ENCODE assay signal across 8 cellular contexts in genomic region chr5:177592905-177593304, GRCh38. TPM values are rescaled to one million over a fixed set of nuclear protein-coding genes. Genes with fewer than 3 reads are reported as not detected.
DNase-seq lines count a peak whose midpoint lies in the region; ATAC-seq, FAIRE-seq and TF ChIP-seq lines count a peak whose summit lies in the region.

No MANE protein-coding gene starts in this region.

- TF ChIP-seq RAD21 in K562 (CRISPR knock-in tag; conservative IDR thresholded peaks at IDR 0.05 in 1 of 2, IDR thresholded peaks at IDR 0.05 in 1 of 2): no peak

- no peak for TF ChIP-seq CTCF in K562 (IDR thresholded peaks at IDR 0.05 in 2 of 3, conservative IDR thresholded peaks at IDR 0.05 in 1 of 3; ENCODE audit: insufficient read depth in 2 of 3, low read depth in 1 of 3, low read length in 3 of 3)
- TF ChIP-seq CTCF in lung (IDR thresholded peaks at IDR 0.05; ENCODE audit: control extremely low read depth, extremely low read depth): no peak
- no peak for TF ChIP-seq CTCF in tibial nerve (IDR thresholded peaks at IDR 0.05)

- 51% methylated on average over 13 of the region's 13 CpGs for WGBS in K562 (ENCODE audit: insufficient coverage, low coverage, missing lambda C conversion rate)
- 81% methylated on average over 12 to 13 of the region's 13 CpGs for WGBS in lung, 2 donors
- 81 to 83% methylated on average over 13 of the region's 13 CpGs for WGBS in tibial nerve, 2 donors

- no TSS peak for BruUV-seq in K562 (replicated peaks; lab: Mats Ljungman, UMichigan)

- H3K4me2 ChIP-seq in K562 (ENCODE audit: insufficient read depth, low read length): peak overlapping the region; percentile 89

- no peak for ATAC-seq in K562
- ATAC-seq in lung (ENCODE audit: insufficient read depth, low FRiP score): no peak
- no peak for ATAC-seq in GM18505 (IDR thresholded peaks at IDR 0.05; ENCODE audit: unreplicated experiment)

- TF ChIP-seq EP300 in K562 (IDR thresholded peaks at IDR 0.05; ENCODE audit: low read length): no peak
- TF ChIP-seq EP300 in tibial nerve (IDR thresholded peaks at IDR 0.05): no peak

- no peak for FAIRE-seq in K562 (lab: Jason Lieb, UNC)

- H3K27me3 ChIP-seq in K562 (ENCODE audit: control insufficient read depth in 2 of 2, insufficient read depth in 2 of 2, low read length in 2 of 2) (no peaks in the 10 kb centered on the region), lung (ENCODE audit: control insufficient read depth, insufficient read depth) (no peaks in the 10 kb centered on the region), tibial nerve (peaks cover 0 to 11% of the 10 kb centered on the region in 2 donors)

- peak overlapping the region; percentile 95 to 98 for H3K9ac ChIP-seq in K562 (ENCODE audit: insufficient read depth in 1 of 2, low read depth in 2 of 2, low read length in 2 of 2)

- H3K4me1 ChIP-seq in K562 (replicated peaks in 1 of 2; ENCODE audit: control insufficient read depth in 2 of 2, insufficient read depth in 2 of 2, low read length in 2 of 2) (peaks cover 7 to 16% of the 10 kb centered on the region in 2 experiments; a peak in 4 of 5 replicates), lung (ENCODE audit: control insufficient read depth in 2 of 2, insufficient read depth in 2 of 2, low read length in 2 of 2) (peaks cover 0 to 6% of the 10 kb centered on the region in 2 donors), tibial nerve (peaks cover 0 to 22% (median 11%) of the 10 kb centered on the region in 4 donors)

- no peaks in the 10 kb centered on the region for H3K9me1 ChIP-seq in K562 (ENCODE audit: control insufficient read depth, insufficient read depth, low read length)

- no peak overlapping the region for H2AFZ ChIP-seq in K562 (ENCODE audit: low read depth, low read length)

- H3K36me3 Mint-ChIP-seq in activated T-cell treated with anti-CD3 and anti-CD28 coated beads, Interleukin-2, amount 50 U/mL, for 24 hours (ENCODE audit: low read depth): peaks cover 53% of the 10 kb centered on the region

- H3K36me3 ChIP-seq in K562 (ENCODE audit: control insufficient read depth, insufficient read depth, low read length): peaks cover 39% of the 10 kb centered on the region
- peaks cover 3 to 32% of the 10 kb centered on the region in 2 donors for H3K36me3 ChIP-seq in lung (ENCODE audit: control insufficient read depth in 2 of 2, insufficient read depth in 2 of 2, low read length in 2 of 2)
- peaks cover 0 to 40% (median 11%) of the 10 kb centered on the region in 3 donors for H3K36me3 ChIP-seq in tibial nerve

- intact Hi-C loops in K562 (cut with micrococcal nuclease): no loop called here

- H3K9me3 Mint-ChIP-seq in activated T-cell treated with anti-CD3 and anti-CD28 coated beads, Interleukin-2, amount 50 U/mL, for 24 hours: no peaks in the 10 kb centered on the region

- DNase-seq in activated T-cell treated with anti-CD3 and anti-CD28 coated beads, Interleukin-2, amount 50 U/mL, for 24 hours: peak; percentile 21
- DNase-seq in activated T-cell treated with anti-CD3 and anti-CD28 coated beads, Interleukin-2, amount 50 U/mL, for 1 hour: no peak
- no peak for DNase-seq in K562 (ENCODE audit: extremely low read depth in 1 of 4, low spot score in 3 of 4)
- no peak for DNase-seq in lung (ENCODE audit: low spot score)
- DNase-seq in tibial nerve (ENCODE audit: low spot score in 2 of 2): no peak
- DNase-seq in effector CD8-positive, alpha-beta T cell (lab: John Stamatoyannopoulos, UW): no peak
- no peak for DNase-seq in GM19238 (ENCODE audit: insufficient read length, low spot score)

- peaks cover 7% of the 10 kb centered on the region for H4K20me1 ChIP-seq in K562 (replicated peaks; ENCODE audit: control insufficient read depth, insufficient read depth, low read length)

- H3K27ac ChIP-seq in K562 (ENCODE audit: extremely low read depth, low read depth, low read length) (no peak overlapping the region; the same call in 2 of the 3 replicates), lung (ENCODE audit: low read depth in 1 of 2, low read length in 1 of 2) (no peak overlapping the region), tibial nerve (peak overlapping the region in 1 of 4 donors; percentile 89)

- CTCF ChIA-PET in K562 (lab: Yijun Ruan, JAX; ENCODE audit: low intra/inter-chr PET ratio): no interaction called here

- in situ Hi-C loops in K562 (cut with MboI): no loop called here

- peak overlapping the region; percentile 94 for H3K4me3 ChIP-seq in K562
- H3K4me3 ChIP-seq in lung: peak overlapping the region; percentile 66
- peak overlapping the region; percentile 72 to 92 (median 84) for H3K4me3 ChIP-seq in tibial nerve

- peak overlapping the region; percentile 95 for H3K4me3 Mint-ChIP-seq in activated T-cell treated with anti-CD3 and anti-CD28 coated beads, Interleukin-2, amount 50 U/mL, for 24 hours

- TF ChIP-seq POLR2A in K562 (conservative IDR thresholded peaks at IDR 0.05) (no peak), tibial nerve (IDR thresholded peaks at IDR 0.05) (no peak), GM18505 (IDR thresholded peaks at IDR 0.05; ENCODE audit: borderline replicate concordance, extremely low read depth, insufficient read depth, insufficient read length) (no peak)

- peaks cover 38% of the 10 kb centered on the region for H3K4me1 Mint-ChIP-seq in activated T-cell treated with anti-CD3 and anti-CD28 coated beads, Interleukin-2, amount 50 U/mL, for 24 hours (ENCODE audit: low read depth)

- peaks cover 20% of the 10 kb centered on the region for H3K27me3 Mint-ChIP-seq in activated T-cell treated with anti-CD3 and anti-CD28 coated beads, Interleukin-2, amount 50 U/mL, for 24 hours

- H3K27ac Mint-ChIP-seq in activated T-cell treated with anti-CD3 and anti-CD28 coated beads, Interleukin-2, amount 50 U/mL, for 24 hours: peak overlapping the region; percentile 99

- peaks cover 25% of the 10 kb centered on the region for H3K79me2 ChIP-seq in K562 (ENCODE audit: control insufficient read depth, insufficient read depth, low read length)

- POLR2A ChIA-PET in K562 (lab: Yijun Ruan, JAX): interaction anchor here (0.6 to 1.5 kb wide), 6 partner anchors 10 to 107 kb away, joined by 3 to 8 read pairs (median 4); no protein-coding TSS in a partner anchor

- H3K9me3 ChIP-seq in K562 (replicated peaks; ENCODE audit: control insufficient read depth, insufficient read depth, low read depth, low read length): no peaks in the 10 kb centered on the region
- H3K9me3 ChIP-seq in lung (ENCODE audit: control insufficient read depth in 2 of 2, insufficient read depth in 1 of 2, low read length in 1 of 2): no peaks in the 10 kb centered on the region
- H3K9me3 ChIP-seq in tibial nerve: no peaks in the 10 kb centered on the region

RNA-seq across cellular contexts. Expression of gene TMED9, which starts 0.9 kb away (rescaled TPM):
- total RNA-seq in K562 (2011; cell fraction: chromatin; rRNA removed; ENCODE audit: low replicate concordance): 151 and 356 TPM in 2 replicates
- 455 and 495 TPM in 2 replicates for total RNA-seq in K562 (2011; cell fraction: nucleolus; rRNA removed)
- total RNA-seq in K562 (2011; cell fraction: nucleoplasm; rRNA removed): 410 and 412 TPM in 2 replicates
- total RNA-seq in K562 (2014; rRNA removed) (90.0 and 98.0 TPM in 2 replicates), K562 (2014; rRNA removed; fragmentation: Illumina TruSeq; extraction: Trizol) (57.1 and 65.9 TPM in 2 replicates), K562 (2015; rRNA removed; fragmentation: Illumina TruSeq; extraction: Trizol) (72.8 and 73.5 TPM in 2 replicates), K562 (2021) (147 and 173 TPM in 2 replicates), lung (100 to 1,000 TPM in 1 of 2 donors, 10 to 100 TPM in 1; 76.4 to 232 TPM), tibial nerve (10 to 100 TPM; 83.3 to 97.1 (median 95.8) TPM)
- polyA plus RNA-seq in K562 (2011; rRNA removed) (301 and 375 TPM in 2 replicates), K562 (2014; fragmentation: Illumina TruSeq; extraction: Trizol) (144 and 168 TPM in 2 replicates), K562 (2014; fragmentation: Nextera tagmentation; extraction: Ambion mirVana) (10 to 100 TPM; 43.7 to 53.2 TPM), K562 (2014; rRNA removed) (213 and 235 TPM in 2 replicates), lung (100 to 1,000 TPM; 133 to 325 TPM)
- 280 and 325 TPM in 2 replicates for polyA plus RNA-seq in K562 (2011; cell fraction: cytosol; rRNA removed)
- 112 and 139 TPM in 2 replicates for polyA plus RNA-seq in K562 (2011; cell fraction: nucleus; rRNA removed)
- 181 and 366 TPM in 2 replicates for polyA plus RNA-seq in K562 (2012)
- polyA minus RNA-seq in K562 (2011; rRNA and poly(A)+ RNA removed): 208 and 226 TPM in 2 replicates
- 75.1 and 101 TPM in 2 replicates for polyA minus RNA-seq in K562 (2011; cell fraction: cytosol; rRNA and poly(A)+ RNA removed)
- 40.4 and 90.7 TPM in 2 replicates for polyA minus RNA-seq in K562 (2011; cell fraction: nucleus; rRNA and poly(A)+ RNA removed)

RNA-seq across cellular contexts. Expression of gene B4GALT7, which starts 7.0 kb away (rescaled TPM):
- 14.2 and 45.7 TPM in 2 replicates for total RNA-seq in K562 (2011; cell fraction: chromatin; rRNA removed; ENCODE audit: low replicate concordance)
- 39.6 and 42.7 TPM in 2 replicates for total RNA-seq in K562 (2011; cell fraction: nucleolus; rRNA removed)
- total RNA-seq in K562 (2011; cell fraction: nucleoplasm; rRNA removed): 25.6 and 30.6 TPM in 2 replicates
- total RNA-seq in K562 (2014; rRNA removed) (15.1 and 18.2 TPM in 2 replicates), K562 (2014; rRNA removed; fragmentation: Illumina TruSeq; extraction: Trizol) (2.3 and 4.6 TPM in 2 replicates), K562 (2015; rRNA removed; fragmentation: Illumina TruSeq; extraction: Trizol) (9.1 and 9.7 TPM in 2 replicates), K562 (2021) (17.7 and 18.3 TPM in 2 replicates), lung (10 to 100 TPM; 14.3 to 40.0 TPM), tibial nerve (10 to 100 TPM; 13.6 to 41.1 (median 29.8) TPM)
- polyA plus RNA-seq in K562 (2011; rRNA removed) (9.5 and 11.4 TPM in 2 replicates), K562 (2014; fragmentation: Illumina TruSeq; extraction: Trizol) (8.8 and 14.6 TPM in 2 replicates), K562 (2014; fragmentation: Nextera tagmentation; extraction: Ambion mirVana) (under 1 TPM; 0.34 to 0.88 TPM), K562 (2014; rRNA removed) (15.0 and 16.6 TPM in 2 replicates), lung (10 to 100 TPM; 31.1 to 31.8 TPM)
- polyA plus RNA-seq in K562 (2011; cell fraction: cytosol; rRNA removed): 12.4 and 32.8 TPM in 2 replicates
- polyA plus RNA-seq in K562 (2011; cell fraction: nucleus; rRNA removed): 18.8 and 34.8 TPM in 2 replicates
- polyA plus RNA-seq in K562 (2012): 11.7 and 19.4 TPM in 2 replicates
- 3.1 and 5.6 TPM in 2 replicates for polyA minus RNA-seq in K562 (2011; rRNA and poly(A)+ RNA removed)
- polyA minus RNA-seq in K562 (2011; cell fraction: cytosol; rRNA and poly(A)+ RNA removed): 7.4 and 7.8 TPM in 2 replicates
- 12.8 and 18.5 TPM in 2 replicates for polyA minus RNA-seq in K562 (2011; cell fraction: nucleus; rRNA and poly(A)+ RNA removed)

RNA-seq across cellular contexts. Expression of gene FAM193B, which starts 38.5 kb away (rescaled TPM):
- 296 and 489 TPM in 2 replicates for total RNA-seq in K562 (2011; cell fraction: chromatin; rRNA removed; ENCODE audit: low replicate concordance)
- 300 and 332 TPM in 2 replicates for total RNA-seq in K562 (2011; cell fraction: nucleolus; rRNA removed)
- total RNA-seq in K562 (2011; cell fraction: nucleoplasm; rRNA removed): 230 and 273 TPM in 2 replicates
- 33.6 and 53.1 TPM in 2 replicates for total RNA-seq in K562 (2014; rRNA removed)
- total RNA-seq in K562 (2014; rRNA removed; fragmentation: Illumina TruSeq; extraction: Trizol): 15.2 and 18.0 TPM in 2 replicates
- total RNA-seq in K562 (2015; rRNA removed; fragmentation: Illumina TruSeq; extraction: Trizol): 31.7 and 37.3 TPM in 2 replicates
- total RNA-seq in K562 (2021): 58.7 and 59.4 TPM in 2 replicates
- polyA plus RNA-seq in K562 (2011; rRNA removed): 51.5 and 73.5 TPM in 2 replicates
- 30.7 and 38.5 TPM in 2 replicates for polyA plus RNA-seq in K562 (2011; cell fraction: cytosol; rRNA removed)
- 492 and 661 TPM in 2 replicates for polyA plus RNA-seq in K562 (2011; cell fraction: nucleus; rRNA removed)
- 52.7 and 87.6 TPM in 2 replicates for polyA plus RNA-seq in K562 (2012)
- polyA plus RNA-seq in K562 (2014; fragmentation: Illumina TruSeq; extraction: Trizol): 44.1 and 45.0 TPM in 2 replicates
- 1 to 10 TPM; 4.4 to 5.0 TPM for polyA plus RNA-seq in K562 (2014; fragmentation: Nextera tagmentation; extraction: Ambion mirVana)
- 73.4 and 76.4 TPM in 2 replicates for polyA plus RNA-seq in K562 (2014; rRNA removed)
- polyA minus RNA-seq in K562 (2011; rRNA and poly(A)+ RNA removed): 11.0 and 15.0 TPM in 2 replicates
- 10.5 and 24.3 TPM in 2 replicates for polyA minus RNA-seq in K562 (2011; cell fraction: cytosol; rRNA and poly(A)+ RNA removed)
- 47.3 and 51.4 TPM in 2 replicates for polyA minus RNA-seq in K562 (2011; cell fraction: nucleus; rRNA and poly(A)+ RNA removed)
- total RNA-seq in lung: 10 to 100 TPM; 49.0 to 92.3 TPM
- 100 to 1,000 TPM in 1 of 2 donors, 10 to 100 TPM in 1; 70.5 to 139 TPM for polyA plus RNA-seq in lung
- 100 to 1,000 TPM in 3 of 4 donors, 10 to 100 TPM in 1; 82.4 to 152 (median 115) TPM for total RNA-seq in tibial nerve
